22 cellular contexts compared by ENCODE assay signal in the genomic region with DNA sequence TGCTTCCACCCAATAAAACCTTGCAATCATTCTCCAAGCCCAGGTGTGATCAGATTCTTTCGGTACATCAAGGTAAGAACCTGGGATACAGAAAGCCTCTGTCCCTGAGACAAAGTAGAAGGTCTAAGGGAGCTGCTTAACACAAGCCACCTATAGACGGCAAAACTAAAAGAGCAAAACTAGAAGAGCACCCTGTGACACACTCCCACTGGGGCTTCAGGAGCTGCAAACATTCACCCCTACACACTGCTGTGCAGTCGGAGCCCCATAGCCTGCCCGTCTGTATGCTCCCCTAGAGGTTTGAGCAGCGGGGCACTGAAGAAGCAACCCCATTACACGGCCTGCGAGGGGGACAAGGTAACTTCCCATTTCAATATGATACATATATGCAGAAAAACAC.
"Had no signal": no experiment of that assay in that cellular context is flagged by ENCODE, and none has a peak within 500 bp of the region (broad histone marks: within the 10 kb centered on the region; RNA-seq: fewer than 3 reads in every experiment).

No MANE protein-coding gene starts in this region.

- H3K9me3 ChIP-seq: MG63, SJCRH30 had no signal

- ATAC-seq: activated CD8-positive, alpha-beta memory T cell treated with anti-CD3 and anti-CD28 coated beads, Interleukin-2, amount 10 ng/mL, durations not matched to agents 7 days and 5 days; activated naive CD8-positive, alpha-beta T cell treated with anti-CD3 and anti-CD28 coated beads, Interleukin-2, amount 50 U/mL, for 24 hours had no signal

- H3K27ac ChIP-seq: RWPE1, SJCRH30 had no signal

- FAIRE-seq: astrocyte, TTC549 had no signal

- H3K4me1 ChIP-seq: SJCRH30 had no signal

- H3K4me3 ChIP-seq: MG63, SJCRH30 had no signal

- DNase-seq: activated B cell treated with CpG ODN at 0.5 μM for 24 hours; activated CD4-positive, alpha-beta T cell treated with anti-CD3 and anti-CD28 coated beads for 1 hour; activated CD4-positive, alpha-beta T cell treated with anti-CD3 and anti-CD28 coated beads, Interleukin-2, amount 10 ng/mL, durations not matched to agents 24 days and 14 days; activated CD4-positive, alpha-beta T cell treated with anti-CD3 and anti-CD28 coated beads, Interleukin-2, amount 50 U/mL, for 48 hours; activated CD8-positive, alpha-beta memory T cell treated with anti-CD3 and anti-CD28 coated beads, Interleukin-2, amount 10 ng/mL, durations not matched to agents 7 days and 5 days; activated effector memory CD4-positive, alpha-beta T cell treated with Interleukin-2 at 50 U/mL for 16 hours; activated naive CD4-positive, alpha-beta T cell; activated naive CD8-positive, alpha-beta T cell treated with anti-CD3 and anti-CD28 coated beads, Interleukin-2, amount 50 U/mL, for 24 hours; activated T-cell treated with anti-CD3 and anti-CD28 coated beads, Interleukin-2, amount 50 U/mL, for 24 hours; amniotic stem cell; cortex of kidney; MG63; MV-4-11; NCI-H1092 treated with DMSO at 0.1 percent for 48 hours; NCI-H1417 treated with DMSO at 0.1 percent for 48 hours; NCI-H187; NCI-H2081; NCI-H510A treated with DMSO at 0.1 percent for 48 hours; SJCRH30 had no signal

- H3K36me3 ChIP-seq: MG63, SJCRH30 had no signal

- H3K27me3 ChIP-seq: MG63, SJCRH30 had no signal
